ENCODE assay signal across 1 cellular context in genomic region chr22:38981659-38982007, GRCh38.
TF ChIP-seq lines count a peak whose summit lies in the region.

No MANE protein-coding gene starts in this region.

TF ChIP-seq in IMR-90, 13 proteins besides CTCF, POLR2A, EP300 and RAD21 (continued from another document):
- TF ChIP-seq, protein P1, sequence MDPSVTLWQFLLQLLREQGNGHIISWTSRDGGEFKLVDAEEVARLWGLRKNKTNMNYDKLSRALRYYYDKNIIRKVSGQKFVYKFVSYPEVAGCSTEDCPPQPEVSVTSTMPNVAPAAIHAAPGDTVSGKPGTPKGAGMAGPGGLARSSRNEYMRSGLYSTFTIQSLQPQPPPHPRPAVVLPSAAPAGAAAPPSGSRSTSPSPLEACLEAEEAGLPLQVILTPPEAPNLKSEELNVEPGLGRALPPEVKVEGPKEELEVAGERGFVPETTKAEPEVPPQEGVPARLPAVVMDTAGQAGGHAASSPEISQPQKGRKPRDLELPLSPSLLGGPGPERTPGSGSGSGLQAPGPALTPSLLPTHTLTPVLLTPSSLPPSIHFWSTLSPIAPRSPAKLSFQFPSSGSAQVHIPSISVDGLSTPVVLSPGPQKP (IDR thresholded peaks at IDR 0.05; ENCODE audit: borderline replicate concordance, low read depth, low read length), result no peak
- TF ChIP-seq CHD1 (IDR thresholded peaks at IDR 0.05; ENCODE audit: low read depth, low read length), result no peak
- TF ChIP-seq RFX5 (IDR thresholded peaks at IDR 0.05; ENCODE audit: low read depth, low read length), result no peak
- TF ChIP-seq, protein P2, sequence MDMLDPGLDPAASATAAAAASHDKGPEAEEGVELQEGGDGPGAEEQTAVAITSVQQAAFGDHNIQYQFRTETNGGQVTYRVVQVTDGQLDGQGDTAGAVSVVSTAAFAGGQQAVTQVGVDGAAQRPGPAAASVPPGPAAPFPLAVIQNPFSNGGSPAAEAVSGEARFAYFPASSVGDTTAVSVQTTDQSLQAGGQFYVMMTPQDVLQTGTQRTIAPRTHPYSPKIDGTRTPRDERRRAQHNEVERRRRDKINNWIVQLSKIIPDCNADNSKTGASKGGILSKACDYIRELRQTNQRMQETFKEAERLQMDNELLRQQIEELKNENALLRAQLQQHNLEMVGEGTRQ (IDR thresholded peaks at IDR 0.05; ENCODE audit: low read depth, low read length), result no peak
- TF ChIP-seq FOS (IDR thresholded peaks at IDR 0.05; ENCODE audit: low read depth, low read length), result no peak
